In genomic region chr5:10418654-10419345, GRCh38 we compare ENCODE assay signal across 14 cellular contexts. TPM values are rescaled to one million over a fixed set of nuclear protein-coding genes. Genes with fewer than 3 reads are reported as not detected.
DNase-seq lines count a peak whose midpoint lies in the region; ATAC-seq and TF ChIP-seq lines count a peak whose summit lies in the region.
"Had no signal": no experiment of that assay in that cellular context is flagged by ENCODE, and none has a peak within 500 bp of the region (broad histone marks: within the 10 kb centered on the region; RNA-seq: fewer than 3 reads in every experiment).

No MANE protein-coding gene starts in this region.

- peaks cover 41% of the 10 kb centered on the region for H3K4me1 Mint-ChIP-seq in activated naive CD8-positive, alpha-beta T cell (ENCODE audit: low read depth)
- peaks cover 32% of the 10 kb centered on the region for H3K4me1 Mint-ChIP-seq in activated naive CD8-positive, alpha-beta T cell treated with anti-CD3 and anti-CD28 coated beads, Interleukin-2, amount 50 U/mL, for 24 hours
- H3K4me1 Mint-ChIP-seq: nephron had no signal

- H3K36me3 Mint-ChIP-seq in activated naive CD8-positive, alpha-beta T cell = peaks cover 16% of the 10 kb centered on the region
- H3K36me3 Mint-ChIP-seq in activated naive CD8-positive, alpha-beta T cell treated with anti-CD3 and anti-CD28 coated beads, Interleukin-2, amount 50 U/mL, for 24 hours (ENCODE audit: low read depth) = peaks cover 67% of the 10 kb centered on the region

- no peak for ATAC-seq in activated naive CD8-positive, alpha-beta T cell treated with anti-CD3 and anti-CD28 coated beads, Interleukin-2, amount 50 U/mL, for 24 hours
- ATAC-seq in GM21515 (IDR thresholded peaks at IDR 0.05; ENCODE audit: unreplicated experiment) (peak; percentile 80), HG03095 (IDR thresholded peaks at IDR 0.05; ENCODE audit: unreplicated experiment) (peak; percentile 85)

- H3K27me3 ChIP-seq in BE2C = no peaks in the 10 kb centered on the region
- H3K27me3 ChIP-seq: stomach had no signal

- H3K4me3 Mint-ChIP-seq in activated naive CD8-positive, alpha-beta T cell = no peak overlapping the region
- no peak overlapping the region for H3K4me3 Mint-ChIP-seq in activated naive CD8-positive, alpha-beta T cell treated with anti-CD3 and anti-CD28 coated beads, Interleukin-2, amount 50 U/mL, for 24 hours
- H3K4me3 Mint-ChIP-seq: nephron had no signal

- H3K9me3 ChIP-seq in BE2C = no peaks in the 10 kb centered on the region
- H3K9me3 ChIP-seq: stomach had no signal

- H3K27me3 Mint-ChIP-seq in activated naive CD8-positive, alpha-beta T cell = no peaks in the 10 kb centered on the region
- no peaks in the 10 kb centered on the region for H3K27me3 Mint-ChIP-seq in activated naive CD8-positive, alpha-beta T cell treated with anti-CD3 and anti-CD28 coated beads, Interleukin-2, amount 50 U/mL, for 24 hours

- DNase-seq in activated naive CD8-positive, alpha-beta T cell treated with anti-CD3 and anti-CD28 coated beads, Interleukin-2, amount 50 U/mL, for 24 hours = no peak
- DNase-seq in BE2C = no peak
- no peak for DNase-seq in NAMALWA (ENCODE audit: low spot score)
- DNase-seq in NCI-H2107 treated with DMSO at 0.1 percent for 48 hours (lab: John Stamatoyannopoulos, UW; ENCODE audit: unreplicated experiment) = no peak
- no peak for DNase-seq in stimulated activated CD4-positive, alpha-beta T cell treated with anti-CD3 and anti-CD28 coated beads, Interleukin-1b, Interleukin-23, amount 100 ng/mL, for 48 hours
- DNase-seq: cortex of kidney, DMS79 treated with DMSO at 0.1 percent for 48 hours, NCI-H187 treated with DMSO at 0.1 percent for 48 hours, NCI-H82, stomach had no signal

- H3K27ac Mint-ChIP-seq in activated naive CD8-positive, alpha-beta T cell = peak overlapping the region; percentile 56
- no peak overlapping the region for H3K27ac Mint-ChIP-seq in activated naive CD8-positive, alpha-beta T cell treated with anti-CD3 and anti-CD28 coated beads, Interleukin-2, amount 50 U/mL, for 24 hours
- H3K27ac Mint-ChIP-seq: nephron had no signal

- no peak for TF ChIP-seq CTCF in BE2C (IDR thresholded peaks at IDR 0.05; ENCODE audit: low read depth, low read length)

- H3K4me3 ChIP-seq in BE2C (ENCODE audit: low read depth, low read length) = no peak overlapping the region
- H3K4me3 ChIP-seq: stomach had no signal

- peaks cover 72% of the 10 kb centered on the region for H3K36me3 ChIP-seq in BE2C

- peaks cover 29% of the 10 kb centered on the region for H3K4me1 ChIP-seq in BE2C

- no peaks in the 10 kb centered on the region for H3K9me3 Mint-ChIP-seq in activated naive CD8-positive, alpha-beta T cell (ENCODE audit: low read depth)
- no peaks in the 10 kb centered on the region for H3K9me3 Mint-ChIP-seq in activated naive CD8-positive, alpha-beta T cell treated with anti-CD3 and anti-CD28 coated beads, Interleukin-2, amount 50 U/mL, for 24 hours
- H3K9me3 Mint-ChIP-seq: nephron had no signal

RNA-seq across cellular contexts. Expression of gene ROPN1L, which starts 22.9 kb away (rescaled TPM):
- polyA plus RNA-seq in BE2C (2012; ENCODE audit: insufficient read depth, insufficient read length, low read depth) = not detected
